ENCODE assay signal across 8 cellular contexts in genomic region chr9:136483589-136484152, GRCh38.
DNase-seq lines count a peak whose midpoint lies in the region; ATAC-seq and TF ChIP-seq lines count a peak whose summit lies in the region.

No MANE protein-coding gene starts in this region.

- TF ChIP-seq CTCF in AG09319 (IDR thresholded peaks at IDR 0.05; ENCODE audit: low read depth, low read length): no peak

- DNase-seq in AG09319 (ENCODE audit: extremely low read depth, low read depth) (peak; percentile 56), NCI-H2227 treated with DMSO at 0.1 percent for 48 hours (lab: John Stamatoyannopoulos, UW) (peak; percentile 86), caudate nucleus (lab: John Stamatoyannopoulos, UW) (peak in 59 of 61 donors; percentile 47 to 96 (median 89)), islet precursor cell (peak; percentile 95)
- peak; percentile 84 to 96 (median 90) for DNase-seq in activated CD4-positive, CD25-positive, alpha-beta regulatory T cell (lab: John Stamatoyannopoulos, UW)
- DNase-seq in stimulated activated CD4-positive, alpha-beta T cell treated with anti-CD3 and anti-CD28 coated beads, Interleukin-12 subunit alpha, Interleukin-12 subunit beta, amount 100 ng/mL, for 4 hours: peak; percentile 96

- peak overlapping the region; percentile 100 for H3K27ac ChIP-seq in caudate nucleus (ENCODE audit: low read depth, low read length)

- peak; percentile 58 for ATAC-seq in HG03159 (IDR thresholded peaks at IDR 0.05; ENCODE audit: unreplicated experiment)

- in situ Hi-C loops in GM18951 (cut with MboI; ENCODE audit: low sequenced_read_pairs, unreplicated experiment): no loop called here

- TF ChIP-seq POLR2A in GM18951 (IDR thresholded peaks at IDR 0.05; ENCODE audit: extremely low read depth, insufficient read depth, insufficient read length): peak; percentile 74

Comparison
In these comparisons a context has a peak if more than half of its experiments do, and no peak if none do; other contexts are left out.
1. Peak in every context shown above with its lines: DNase-seq, ATAC-seq and H3K27ac ChIP-seq.